8 cellular contexts compared by ENCODE assay signal in genomic region chr21:31559368-31560119, GRCh38.
A peak's percentile ranks its signal among the peaks of the same experiment; 100 is the strongest.
DNase-seq lines count a peak whose midpoint lies in the region; ATAC-seq and TF ChIP-seq lines count a peak whose summit lies in the region.

No MANE protein-coding gene starts in this region.

- TF ChIP-seq CTCF in A673 (conservative IDR thresholded peaks at IDR 0.05; ENCODE audit: low read depth, low read length) (no peak), mesothelial cell of epicardium (IDR thresholded peaks at IDR 0.05; ENCODE audit: unreplicated experiment) (no peak)

- POLR2A ChIA-PET in A673 (lab: Charles Lee; ENCODE audit: low non-redundant PET), result interaction anchor here (0.6 to 0.7 kb wide), 3 partner anchors 307 to 616 kb away, joined by 5 to 16 read pairs (median 8); no protein-coding TSS in a partner anchor

- peak overlapping the region; percentile 53 for H3K27ac ChIP-seq in A673 (ENCODE audit: low read depth, low read length, poor library complexity, severe bottlenecking)

- H3K4me3 ChIP-seq in A673 (ENCODE audit: low read depth, low read length, poor library complexity, severe bottlenecking), result peak overlapping the region; percentile 59

- peaks cover 4% of the 10 kb centered on the region for H3K36me3 Mint-ChIP-seq in effector memory CD8-positive, alpha-beta T cell (ENCODE audit: insufficient read depth)
- peaks cover 4% of the 10 kb centered on the region for H3K36me3 Mint-ChIP-seq in mesothelial cell of epicardium

- H3K9me3 Mint-ChIP-seq in effector memory CD8-positive, alpha-beta T cell, result no peaks in the 10 kb centered on the region
- H3K9me3 Mint-ChIP-seq in mesothelial cell of epicardium, result no peaks in the 10 kb centered on the region

- peaks cover 4 to 9% of the 10 kb centered on the region in 2 donors for H3K4me1 Mint-ChIP-seq in effector memory CD8-positive, alpha-beta T cell (ENCODE audit: low read depth in 2 of 2)
- peaks cover 46% of the 10 kb centered on the region for H3K4me1 Mint-ChIP-seq in mesothelial cell of epicardium

- H3K4me3 Mint-ChIP-seq in effector memory CD8-positive, alpha-beta T cell, result peak overlapping the region; percentile 74 to 79
- H3K4me3 Mint-ChIP-seq in mesothelial cell of epicardium, result peak overlapping the region; percentile 89

- ATAC-seq in GM18873 (IDR thresholded peaks at IDR 0.05; ENCODE audit: low FRiP score, unreplicated experiment) (peak; percentile 55), HG03159 (IDR thresholded peaks at IDR 0.05; ENCODE audit: unreplicated experiment) (peak; percentile 70)
- ATAC-seq in effector memory CD8-positive, alpha-beta T cell (replicated peaks), result peak; percentile 78

- intact Hi-C loops in A673 (cut with micrococcal nuclease; ENCODE audit: unreplicated experiment), result no loop called here

- DNase-seq in A673 (ENCODE audit: low spot score), result peak; percentile 91
- peak; percentile 93 for DNase-seq in NCI-H510A treated with DMSO at 0.1 percent for 48 hours (lab: John Stamatoyannopoulos, UW)
- DNase-seq in activated CD8-positive, alpha-beta memory T cell treated with anti-CD3 and anti-CD28 coated beads for 48 hours (ENCODE audit: low read depth in 2 of 3, low spot score in 2 of 3), result peak; percentile 88 to 94 (median 91)
- DNase-seq in effector memory CD8-positive, alpha-beta T cell, result peak; percentile 54 to 71 (median 70)
- peak; percentile 97 to 99 for DNase-seq in mesothelial cell of epicardium (ENCODE audit: low spot score in 2 of 2, unreplicated experiment in 2 of 2)
- peak; percentile 86 for DNase-seq in stimulated activated CD8-positive, alpha-beta memory T cell treated with anti-CD3 and anti-CD28 coated beads, Interleukin-15, amount 100 ng/mL, for 1 hour (ENCODE audit: low read depth)

- H3K27me3 Mint-ChIP-seq in effector memory CD8-positive, alpha-beta T cell, result peaks cover 39 to 47% of the 10 kb centered on the region in 2 donors
- H3K27me3 Mint-ChIP-seq in mesothelial cell of epicardium (ENCODE audit: low read depth), result no peaks in the 10 kb centered on the region

- no peaks in the 10 kb centered on the region for H3K36me3 ChIP-seq in A673 (ENCODE audit: insufficient read depth, low read length, poor library complexity, severe bottlenecking)

- peaks cover 26% of the 10 kb centered on the region for H3K4me1 ChIP-seq in A673 (ENCODE audit: insufficient read depth, low read length, poor library complexity, severe bottlenecking)

- no TSS peak for BruUV-seq in A673 (replicated peaks; lab: Mats Ljungman, UMichigan)

- H3K27me3 ChIP-seq in A673 (replicated peaks; ENCODE audit: insufficient read depth, low read depth, low read length, poor library complexity), result peaks cover 23% of the 10 kb centered on the region

- no peaks in the 10 kb centered on the region for H3K9me3 ChIP-seq in A673 (ENCODE audit: low read depth, low read length, poor library complexity, severe bottlenecking)

- CTCF ChIA-PET in A673 (lab: Charles Lee), result interaction anchor here (0.7 kb wide), 1 partner anchor 538 kb away, joined by 5 read pairs; no protein-coding TSS in a partner anchor

- H3K27ac Mint-ChIP-seq in effector memory CD8-positive, alpha-beta T cell, result no peak overlapping the region
- H3K27ac Mint-ChIP-seq in mesothelial cell of epicardium, result peak overlapping the region; percentile 98

Comparison
In these comparisons a context has a peak if more than half of its experiments do, and no peak if none do; other contexts are left out.
1. Peak in every context shown above with its lines: DNase-seq, ATAC-seq, H3K4me3 ChIP-seq and H3K27ac ChIP-seq.